ENCODE assay signal across 2 cellular contexts in genomic region chr15:41056810-41057209, GRCh38.
A peak's percentile ranks its signal among the peaks of the same experiment; 100 is the strongest.
TF ChIP-seq lines count a peak whose summit lies in the region.

No MANE protein-coding gene starts in this region.

TF ChIP-seq in HepG2, 621 proteins besides CTCF, POLR2A, EP300 and RAD21:
- TF ChIP-seq ATF3 (CRISPR knock-in tag; IDR thresholded peaks at IDR 0.05) (no peak), HOXA9 (CRISPR knock-in tag; IDR thresholded peaks at IDR 0.05; ENCODE audit: borderline replicate concordance) (no peak), ZFP91 (CRISPR knock-in tag; IDR thresholded peaks at IDR 0.05; ENCODE audit: borderline replicate concordance) (no peak), MED8 (CRISPR knock-in tag; IDR thresholded peaks at IDR 0.05; ENCODE audit: insufficient replicate concordance) (no peak), MAFK (conservative IDR thresholded peaks at IDR 0.05 in 1 of 2, IDR thresholded peaks at IDR 0.05 in 1 of 2; ENCODE audit: low read length in 2 of 2) (peak; percentile 76 to 92), YEATS4 (CRISPR knock-in tag; IDR thresholded peaks at IDR 0.05; ENCODE audit: borderline replicate concordance) (no peak), AGO1 (IDR thresholded peaks at IDR 0.05; ENCODE audit: low read depth, low read length, poor library complexity, severe bottlenecking) (no peak), ZNF543 (CRISPR knock-in tag; IDR thresholded peaks at IDR 0.05) (no peak), NR3C1 (CRISPR knock-in tag; IDR thresholded peaks at IDR 0.05) (no peak), MAFF (IDR thresholded peaks at IDR 0.05; ENCODE audit: low read depth, low read length) (peak; percentile 80), EHMT2 (IDR thresholded peaks at IDR 0.05; ENCODE audit: borderline replicate concordance, low read depth, low read length) (no peak), CEBPG (CRISPR knock-in tag; IDR thresholded peaks at IDR 0.05) (no peak), RBM22 (optimal IDR thresholded peaks at IDR 0.05; ENCODE audit: low read length) (no peak), ZMYM3 (CRISPR knock-in tag; IDR thresholded peaks at IDR 0.05) (no peak), MAX (IDR thresholded peaks at IDR 0.05) (no peak)
TF ChIP-seq in HepG2: peak in this region for 2.

TF ChIP-seq in K562, 482 proteins besides CTCF, POLR2A, EP300 and RAD21:
- TF ChIP-seq ZNF316 (IDR thresholded peaks at IDR 0.05) (peak; percentile 85), C11orf30 (IDR thresholded peaks at IDR 0.05; ENCODE audit: low read depth) (peak; percentile 67), MAFG (tag; conservative IDR thresholded peaks at IDR 0.05) (peak; percentile 28; the same call in 1 of the 2 replicates), MAFK (IDR thresholded peaks at IDR 0.05; ENCODE audit: low read length) (peak; percentile 63), SRSF3 (IDR thresholded peaks at IDR 0.05; ENCODE audit: insufficient read depth, low read length) (no peak), MAFF (IDR thresholded peaks at IDR 0.05; ENCODE audit: low read length) (peak; percentile 71)
